ENCODE assay signal across 8 cellular contexts in genomic region chr14:76761849-76762616, GRCh38. TPM values are rescaled to one million over a fixed set of nuclear protein-coding genes. Genes with fewer than 3 reads are reported as not detected.
DNase-seq lines count a peak whose midpoint lies in the region; ATAC-seq and TF ChIP-seq lines count a peak whose summit lies in the region.

No MANE protein-coding gene starts in this region.

- H3K36me3 ChIP-seq in BJ (ENCODE audit: control insufficient read depth, insufficient read depth, low read length), result no peaks in the 10 kb centered on the region
- no peaks in the 10 kb centered on the region for H3K36me3 ChIP-seq in SK-N-SH (replicated peaks in 1 of 2; ENCODE audit: control insufficient read depth in 1 of 2, insufficient read depth in 2 of 2, low read length in 1 of 2)
- H3K36me3 ChIP-seq in Karpas-422 (ENCODE audit: insufficient read depth, low read length), result no peaks in the 10 kb centered on the region

- H4K20me1 ChIP-seq in SK-N-SH (ENCODE audit: insufficient read depth) (no peaks in the 10 kb centered on the region), Karpas-422 (ENCODE audit: insufficient read depth, low read depth, low read length) (no peaks in the 10 kb centered on the region; the same call in 1 of the 2 replicates)

- TF ChIP-seq EP300 in SK-N-SH (IDR thresholded peaks at IDR 0.05; ENCODE audit: borderline replicate concordance in 1 of 2, low read depth in 1 of 2, low read length in 1 of 2), result no peak

- H3F3A ChIP-seq in SK-N-SH (replicated peaks; ENCODE audit: insufficient read depth), result peaks cover 2% of the 10 kb centered on the region

- H3K4me1 ChIP-seq in SK-N-SH (ENCODE audit: control insufficient read depth in 1 of 2, insufficient read depth in 2 of 2, low read depth in 1 of 2, low read length in 1 of 2), result peaks cover 0 to 25% of the 10 kb centered on the region in 2 experiments; a peak in 1 of 4 replicates
- H3K4me1 ChIP-seq in Karpas-422 (ENCODE audit: low read length), result no peaks in the 10 kb centered on the region

- no peak for DNase-seq in BJ (ENCODE audit: low read depth)
- no peak for DNase-seq in SK-N-SH
- no peak for DNase-seq in fibroblast of pulmonary artery (ENCODE audit: low read depth)
- peak in 39 of 56 donors; percentile 32 to 76 (median 56) for DNase-seq in nucleus accumbens (lab: John Stamatoyannopoulos, UW)
- no peak for DNase-seq in stimulated activated CD4-positive, alpha-beta T cell treated with anti-CD3 and anti-CD28 coated beads, Interleukin-4, amount 100 ng/mL, for 1 hour
- no peak for DNase-seq in Karpas-422
- DNase-seq in G401 (ENCODE audit: low spot score), result no peak

- no peaks in the 10 kb centered on the region for H3K9me2 ChIP-seq in SK-N-SH
- no peaks in the 10 kb centered on the region for H3K9me2 ChIP-seq in Karpas-422 (replicated peaks; ENCODE audit: insufficient read depth, low read length)

- ATAC-seq in GM21528 (IDR thresholded peaks at IDR 0.05; ENCODE audit: low FRiP score, unreplicated experiment), result peak; percentile 6

- WGBS in SK-N-SH (ENCODE audit: low lambda C conversion rate), result 13% methylated on average over 20 of the region's 80 CpGs

- in situ Hi-C loops in G401 (cut with HindIII; ENCODE audit: low sequenced_read_pairs), result no loop called here

- no peaks in the 10 kb centered on the region for H3K79me2 ChIP-seq in SK-N-SH (ENCODE audit: insufficient read depth)
- no peaks in the 10 kb centered on the region for H3K79me2 ChIP-seq in Karpas-422 (ENCODE audit: low read length)

- peak overlapping the region in 1 of 2 experiments; percentile 79; a peak in 2 of 4 replicates for H3K27ac ChIP-seq in SK-N-SH (ENCODE audit: low read depth in 2 of 2, low read length in 1 of 2)
- no peak overlapping the region for H3K27ac ChIP-seq in Karpas-422 (ENCODE audit: low read length)

- H3K9me3 ChIP-seq in SK-N-SH (no peaks in the 10 kb centered on the region), Karpas-422 (ENCODE audit: low read length) (no peaks in the 10 kb centered on the region)

- H2AFZ ChIP-seq in SK-N-SH (ENCODE audit: low read depth) (peak overlapping the region; percentile 93), Karpas-422 (ENCODE audit: low read length) (no peak overlapping the region)

- H3K4me3 ChIP-seq in BJ (ENCODE audit: low read depth, low read length), result peak overlapping the region; percentile 60
- H3K4me3 ChIP-seq in SK-N-SH (ENCODE audit: low read depth in 2 of 2, low read length in 1 of 2), result peak overlapping the region; percentile 79 to 92
- peak overlapping the region; percentile 73 for H3K4me3 ChIP-seq in fibroblast of pulmonary artery (replicated peaks; ENCODE audit: low read depth, low read length)
- H3K4me3 ChIP-seq in Karpas-422 (ENCODE audit: low read length), result no peak overlapping the region

- H3K4me2 ChIP-seq in SK-N-SH, result peak overlapping the region; percentile 98
- no peak overlapping the region for H3K4me2 ChIP-seq in Karpas-422 (ENCODE audit: low read depth, low read length, poor library complexity, severe bottlenecking)

- CTCF ChIA-PET in BJ (lab: Yijun Ruan, JAX) (interaction anchor here (1.0 to 1.5 kb wide), 3 partner anchors 21 to 84 kb away, joined by 3 to 5 read pairs (median 3); no protein-coding TSS in a partner anchor), SK-N-SH (lab: Yijun Ruan, JAX) (interaction anchor here (2.0 to 3.6 kb wide), 2 partner anchors 23 to 52 kb away, joined by 9 to 18 read pairs; no protein-coding TSS in a partner anchor)

- no peaks in the 10 kb centered on the region; the same call in 1 of the 2 replicates for H3K27me3 ChIP-seq in BJ (ENCODE audit: control insufficient read depth, insufficient read depth, low read length)
- no peaks in the 10 kb centered on the region for H3K27me3 ChIP-seq in SK-N-SH (ENCODE audit: insufficient read depth)
- no peaks in the 10 kb centered on the region for H3K27me3 ChIP-seq in Karpas-422 (ENCODE audit: low read length)

- TF ChIP-seq CTCF in BJ (IDR thresholded peaks at IDR 0.05; ENCODE audit: insufficient read depth, low read depth, low read length) (no peak), SK-N-SH (IDR thresholded peaks at IDR 0.05) (no peak), fibroblast of pulmonary artery (IDR thresholded peaks at IDR 0.05; ENCODE audit: low read length, missing control alignments) (no peak)

- POLR2A ChIA-PET in BJ (lab: Charles Lee), result no interaction called here
- POLR2A ChIA-PET in SK-N-SH (lab: Yijun Ruan, JAX), result no interaction called here

- H3K9ac ChIP-seq in SK-N-SH (peak overlapping the region; percentile 55), Karpas-422 (ENCODE audit: low read length) (no peak overlapping the region)

- TF ChIP-seq RAD21 in SK-N-SH (IDR thresholded peaks at IDR 0.05; ENCODE audit: low read length), result no peak

TF ChIP-seq in SK-N-SH, 30 proteins besides CTCF, POLR2A, EP300 and RAD21 (continues in another document):
- no peak for TF ChIP-seq EZH2phosphoT487 (IDR thresholded peaks at IDR 0.05; ENCODE audit: borderline replicate concordance, low read depth)
- TF ChIP-seq GATA2 (CRISPR knock-in tag; IDR thresholded peaks at IDR 0.05), result no peak
- TF ChIP-seq CHD2 (IDR thresholded peaks at IDR 0.05; ENCODE audit: low read length, partially characterized antibody), result no peak
- TF ChIP-seq NRF1 (IDR thresholded peaks at IDR 0.05; ENCODE audit: low read depth, low read length), result no peak
- no peak for TF ChIP-seq ZBTB33 (IDR thresholded peaks at IDR 0.05; ENCODE audit: borderline replicate concordance, low read depth)
- no peak for TF ChIP-seq ELF1 (IDR thresholded peaks at IDR 0.05)
- no peak for TF ChIP-seq GABPA (IDR thresholded peaks at IDR 0.05; ENCODE audit: low read depth)
- no peak for TF ChIP-seq MEF2A (IDR thresholded peaks at IDR 0.05; ENCODE audit: borderline replicate concordance, low read depth)
- no peak for TF ChIP-seq FOXJ3 (CRISPR knock-in tag; IDR thresholded peaks at IDR 0.05)
- TF ChIP-seq SIN3A (IDR thresholded peaks at IDR 0.05; ENCODE audit: borderline replicate concordance, low read depth, low read length), result no peak
- no peak for TF ChIP-seq TAF1 (IDR thresholded peaks at IDR 0.05; ENCODE audit: borderline replicate concordance, low read depth, low read length)
- no peak for TF ChIP-seq FOSL2 (IDR thresholded peaks at IDR 0.05; ENCODE audit: borderline replicate concordance, low read depth)
- no peak for TF ChIP-seq USF1 (IDR thresholded peaks at IDR 0.05; ENCODE audit: borderline replicate concordance, low read depth)

RNA-seq across cellular contexts. Expression of gene VASH1, which starts 0.8 kb away (rescaled TPM):
- polyA plus RNA-seq in BJ (2011; rRNA removed), result 3.3 and 4.0 TPM in 2 replicates
- polyA minus RNA-seq in BJ (2011; rRNA and poly(A)+ RNA removed), result 3.7 and 4.7 TPM in 2 replicates
- 4.8 and 4.9 TPM in 2 replicates for polyA plus RNA-seq in SK-N-SH (2012; rRNA removed)
- 2.1 and 2.8 TPM in 2 replicates for polyA plus RNA-seq in SK-N-SH (2012; cell fraction: cytosol; rRNA removed)
- 18.6 and 33.7 TPM in 2 replicates for polyA plus RNA-seq in SK-N-SH (2012; cell fraction: nucleus; rRNA removed)
- total RNA-seq in Karpas-422 (2014; rRNA removed; shearing (Covaris generic); ENCODE audit: low replicate concordance), result not detected in 2 replicates
- 8.6 and 11.6 TPM in 2 replicates for total RNA-seq in G401 (2014; rRNA removed; shearing (Covaris generic))

RNA-seq across cellular contexts. Expression of gene ANGEL1, which starts 50.6 kb away (rescaled TPM):
- polyA plus RNA-seq in BJ (2011; rRNA removed), result 14.0 and 16.8 TPM in 2 replicates
- 15.7 and 16.9 TPM in 2 replicates for polyA minus RNA-seq in BJ (2011; rRNA and poly(A)+ RNA removed)
- polyA plus RNA-seq in SK-N-SH (2012; rRNA removed), result 14.1 and 20.7 TPM in 2 replicates
- 7.5 and 9.8 TPM in 2 replicates for polyA plus RNA-seq in SK-N-SH (2012; cell fraction: cytosol; rRNA removed)
- 48.0 and 56.1 TPM in 2 replicates for polyA plus RNA-seq in SK-N-SH (2012; cell fraction: nucleus; rRNA removed)
- total RNA-seq in Karpas-422 (2014; rRNA removed; shearing (Covaris generic); ENCODE audit: low replicate concordance), result 19.9 and 29.4 TPM in 2 replicates
- total RNA-seq in G401 (2014; rRNA removed; shearing (Covaris generic)), result 4.8 and 7.0 TPM in 2 replicates

Comparison
In these comparisons a context has a peak if more than half of its experiments do, and no peak if none do; other contexts are left out.
1. DNase-seq: peak in nucleus accumbens (39 of 56); none in BJ (single experiment), SK-N-SH (single experiment), fibroblast of pulmonary artery (single experiment), stimulated activated CD4-positive, alpha-beta T cell treated with anti-CD3 and anti-CD28 coated beads, Interleukin-4, amount 100 ng/mL, for 1 hour (single experiment), Karpas-422 (single experiment) and G401 (single experiment).